In the genomic region with DNA sequence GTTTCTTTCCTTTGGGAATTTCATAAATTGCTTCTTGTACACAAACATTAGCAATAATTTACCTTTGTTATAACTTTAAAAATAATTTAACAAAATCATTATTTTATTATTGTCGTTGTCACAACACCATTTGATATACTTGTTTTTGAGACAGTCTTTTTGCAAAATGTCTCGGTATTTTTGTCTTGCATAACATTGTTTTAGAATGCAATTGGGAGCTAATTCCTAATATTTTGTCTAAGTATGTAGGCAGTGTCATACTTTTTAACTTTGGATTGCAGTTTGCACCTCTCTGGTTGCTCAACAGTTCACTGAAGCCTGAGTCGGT, we compare ENCODE assay signal across 9 cellular contexts. TPM values are rescaled to one million over a fixed set of nuclear protein-coding genes. Genes with fewer than 3 reads are reported as not detected.
DNase-seq lines count a peak whose midpoint lies in the region; ATAC-seq, FAIRE-seq and TF ChIP-seq lines count a peak whose summit lies in the region.
"Had no signal": no experiment of that assay in that cellular context is flagged by ENCODE, and none has a peak within 500 bp of the region (broad histone marks: within the 10 kb centered on the region; RNA-seq: fewer than 3 reads in every experiment).

No MANE protein-coding gene starts in this region.

- intact Hi-C loops in K562 (cut with micrococcal nuclease), result loop anchor here (5.0 to 10.0 kb wide), 8 partner anchors 48 to 1293 kb away; a partner anchor contains a TSS
- intact Hi-C loops in lower lobe of right lung (cut with DNase I), result no loop called here

- DNase-seq in activated T-cell treated with anti-CD3 and anti-CD28 coated beads, Interleukin-2, amount 50 U/mL, for 24 hours, result no peak
- DNase-seq in activated T-cell treated with anti-CD3 and anti-CD28 coated beads for 4 hours, result no peak
- no peak for DNase-seq in K562 (ENCODE audit: extremely low read depth in 1 of 4, low spot score in 3 of 4)
- no peak for DNase-seq in lower lobe of right lung
- DNase-seq in OCI-M2 (lab: John Stamatoyannopoulos, UW; ENCODE audit: unreplicated experiment), result no peak
- no peak for DNase-seq in GM13977 (ENCODE audit: low spot score)

- in situ Hi-C loops in K562 (cut with MboI) (loop anchor here (5.0 kb wide), 1 partner anchor 1388 kb away; no protein-coding TSS in a partner anchor), GM13977 (cut with MboI; ENCODE audit: low pct_unique_long_range_greater_than_20kb, low sequenced_read_pairs, unreplicated experiment) (no loop called here)

- H3K4me3 Mint-ChIP-seq in activated T-cell treated with anti-CD3 and anti-CD28 coated beads, Interleukin-2, amount 50 U/mL, for 24 hours, result peak overlapping the region; percentile 81

- H3K4me3 ChIP-seq in K562 (peak overlapping the region; percentile 51), lower lobe of right lung (peak overlapping the region; percentile 64), thymus (ENCODE audit: low read length) (peak overlapping the region; percentile 51)

- BruUV-seq in K562 (replicated peaks; lab: Mats Ljungman, UMichigan), result no TSS peak

- H3K4me1 Mint-ChIP-seq in activated T-cell treated with anti-CD3 and anti-CD28 coated beads, Interleukin-2, amount 50 U/mL, for 24 hours (ENCODE audit: low read depth), result peaks cover 12% of the 10 kb centered on the region

- POLR2A ChIA-PET in K562 (lab: Yijun Ruan, JAX), result interaction anchor here (0.8 kb wide), 1 partner anchor 40 kb away, joined by 6 read pairs; no protein-coding TSS in a partner anchor

- no peaks in the 10 kb centered on the region for H3K79me2 ChIP-seq in K562 (ENCODE audit: control insufficient read depth, insufficient read depth, low read length)

- no peaks in the 10 kb centered on the region for H3K9me1 ChIP-seq in K562 (ENCODE audit: control insufficient read depth, insufficient read depth, low read length)

- no peak for TF ChIP-seq RAD21 in K562 (CRISPR knock-in tag; conservative IDR thresholded peaks at IDR 0.05 in 1 of 2, IDR thresholded peaks at IDR 0.05 in 1 of 2)

- FAIRE-seq in K562 (lab: Jason Lieb, UNC), result no peak

- H3K27ac Mint-ChIP-seq in activated T-cell treated with anti-CD3 and anti-CD28 coated beads, Interleukin-2, amount 50 U/mL, for 24 hours, result no peak overlapping the region

- H2AFZ ChIP-seq in K562 (ENCODE audit: low read depth, low read length), result peak overlapping the region; percentile 90

- H3K9me3 ChIP-seq in K562 (replicated peaks; ENCODE audit: control insufficient read depth, insufficient read depth, low read depth, low read length) (no peaks in the 10 kb centered on the region), lower lobe of right lung (no peaks in the 10 kb centered on the region), thymus (ENCODE audit: control insufficient read depth) (no peaks in the 10 kb centered on the region)

- H3K36me3 Mint-ChIP-seq in activated T-cell treated with anti-CD3 and anti-CD28 coated beads, Interleukin-2, amount 50 U/mL, for 24 hours (ENCODE audit: low read depth), result no peaks in the 10 kb centered on the region

- H4K20me1 ChIP-seq in K562 (replicated peaks; ENCODE audit: control insufficient read depth, insufficient read depth, low read length), result no peaks in the 10 kb centered on the region

- TF ChIP-seq POLR2A in K562 (conservative IDR thresholded peaks at IDR 0.05), result no peak

- peak overlapping the region; percentile 52 for H3K27ac ChIP-seq in K562 (ENCODE audit: extremely low read depth, low read depth, low read length)
- no peak overlapping the region for H3K27ac ChIP-seq in lower lobe of right lung
- H3K27ac ChIP-seq in thymus (ENCODE audit: low read depth), result no peak overlapping the region
- H3K27ac ChIP-seq: C4-2B had no signal

- no peak for TF ChIP-seq EP300 in K562 (IDR thresholded peaks at IDR 0.05; ENCODE audit: low read length)

- CTCF ChIA-PET in K562 (lab: Yijun Ruan, JAX; ENCODE audit: low intra/inter-chr PET ratio), result interaction anchor here (0.6 to 2.8 kb wide), 5 partner anchors 113 to 1383 kb away, joined by 3 to 7 read pairs (median 3); no protein-coding TSS in a partner anchor

- H3K4me1 ChIP-seq in K562 (replicated peaks in 1 of 2; ENCODE audit: control insufficient read depth in 2 of 2, insufficient read depth in 2 of 2, low read length in 2 of 2) (peaks cover 5 to 9% of the 10 kb centered on the region in 2 experiments; a peak in 3 of 5 replicates), lower lobe of right lung (no peaks in the 10 kb centered on the region), thymus (ENCODE audit: control insufficient read depth, insufficient read depth, low read length) (peaks cover 6% of the 10 kb centered on the region)

- no peaks in the 10 kb centered on the region for H3K9me3 Mint-ChIP-seq in activated T-cell treated with anti-CD3 and anti-CD28 coated beads, Interleukin-2, amount 50 U/mL, for 24 hours

- TF ChIP-seq CTCF in K562 (IDR thresholded peaks at IDR 0.05 in 2 of 3, conservative IDR thresholded peaks at IDR 0.05 in 1 of 3; ENCODE audit: insufficient read depth in 2 of 3, low read depth in 1 of 3, low read length in 3 of 3) (no peak), lower lobe of right lung (IDR thresholded peaks at IDR 0.05) (no peak), GM13977 (IDR thresholded peaks at IDR 0.05; ENCODE audit: extremely low read depth, insufficient read depth, missing control alignments) (no peak)

- H3K27me3 ChIP-seq in K562 (ENCODE audit: control insufficient read depth in 2 of 2, insufficient read depth in 2 of 2, low read length in 2 of 2) (no peaks in the 10 kb centered on the region), lower lobe of right lung (ENCODE audit: low read depth) (peaks cover 16% of the 10 kb centered on the region), thymus (ENCODE audit: control insufficient read depth, insufficient read depth) (no peaks in the 10 kb centered on the region)

- H3K9ac ChIP-seq in K562 (ENCODE audit: insufficient read depth in 1 of 2, low read depth in 2 of 2, low read length in 2 of 2), result peak overlapping the region; percentile 60 to 95; a peak in 3 of 4 replicates

- H3K4me2 ChIP-seq in K562 (ENCODE audit: insufficient read depth, low read length), result peak overlapping the region; percentile 80

- WGBS in K562 (ENCODE audit: insufficient coverage, low coverage, missing lambda C conversion rate), result 3% methylated on average over 3 of the region's 3 CpGs
- 8% methylated on average over 3 of the region's 3 CpGs for WGBS in thymus

- H3K27me3 Mint-ChIP-seq in activated T-cell treated with anti-CD3 and anti-CD28 coated beads, Interleukin-2, amount 50 U/mL, for 24 hours, result peaks cover 25% of the 10 kb centered on the region

- ATAC-seq in K562 (no peak), lower lobe of right lung (no peak), GM18867 (IDR thresholded peaks at IDR 0.05; ENCODE audit: unreplicated experiment) (no peak)

- H3K36me3 ChIP-seq in K562 (ENCODE audit: control insufficient read depth, insufficient read depth, low read length) (no peaks in the 10 kb centered on the region), lower lobe of right lung (no peaks in the 10 kb centered on the region), thymus (ENCODE audit: control insufficient read depth, insufficient read depth) (no peaks in the 10 kb centered on the region)

TF ChIP-seq in K562, 482 proteins besides CTCF, POLR2A, EP300 and RAD21 (continues in another document):
- no peak for TF ChIP-seq TOE1 (IDR thresholded peaks at IDR 0.05; ENCODE audit: borderline replicate concordance)
- no peak for TF ChIP-seq TOE1 (CRISPR knock-in tag; IDR thresholded peaks at IDR 0.05; ENCODE audit: borderline replicate concordance, low read depth)
- peak; percentile 76 for TF ChIP-seq CEBPB (tag; IDR thresholded peaks at IDR 0.05)
- TF ChIP-seq ETV6 (IDR thresholded peaks at IDR 0.05; ENCODE audit: borderline replicate concordance in 1 of 2, low read depth in 2 of 2, low read length in 1 of 2), result no peak
- TF ChIP-seq ETV6 (CRISPR knock-in tag; IDR thresholded peaks at IDR 0.05; ENCODE audit: borderline replicate concordance), result no peak
- no peak for TF ChIP-seq HDAC3 (IDR thresholded peaks at IDR 0.05; ENCODE audit: borderline replicate concordance, partially characterized antibody)
- no peak for TF ChIP-seq CBFA2T3 (IDR thresholded peaks at IDR 0.05)
- TF ChIP-seq ELF4 (CRISPR knock-in tag; IDR thresholded peaks at IDR 0.05), result no peak

RNA-seq across cellular contexts. Expression of a gene that starts 0.3 kb away (rescaled TPM):
- total RNA-seq in K562 (2011; cell fraction: chromatin; rRNA removed; ENCODE audit: low replicate concordance), result 3.1 and 6.3 TPM in 2 replicates
- total RNA-seq in K562 (2011; cell fraction: nucleolus; rRNA removed), result 1.8 and 2.9 TPM in 2 replicates
- 5.4 and 7.1 TPM in 2 replicates for total RNA-seq in K562 (2011; cell fraction: nucleoplasm; rRNA removed)
- total RNA-seq in K562 (2014; rRNA removed) (0.82 and 3.0 TPM in 2 replicates), K562 (2014; rRNA removed; fragmentation: Illumina TruSeq; extraction: Trizol) (0.61 and 0.62 TPM in 2 replicates), K562 (2015; rRNA removed; fragmentation: Illumina TruSeq; extraction: Trizol) (0.87 and 1.0 TPM in 2 replicates), K562 (2021) (0.09 and 0.67 TPM in 2 replicates), lower lobe of right lung (5.1 TPM)
- polyA plus RNA-seq in K562 (2011; rRNA removed) (0.39 and 0.81 TPM in 2 replicates), K562 (2014; fragmentation: Illumina TruSeq; extraction: Trizol) (0.29 and 0.76 TPM in 2 replicates), K562 (2014; fragmentation: Nextera tagmentation; extraction: Ambion mirVana) (under 1 TPM; 0.69 to 0.78 TPM), K562 (2014; rRNA removed) (0.33 TPM in 1 of 2 replicates, not detected in the other), thymus (0.18 TPM)
- 0.16 TPM in 1 of 2 replicates, not detected in the other for polyA plus RNA-seq in K562 (2011; cell fraction: cytosol; rRNA removed)
- 0.84 and 1.4 TPM in 2 replicates for polyA plus RNA-seq in K562 (2011; cell fraction: nucleus; rRNA removed)
- polyA plus RNA-seq in K562 (2012), result 0.94 and 1.2 TPM in 2 replicates
- 2.9 and 3.5 TPM in 2 replicates for polyA minus RNA-seq in K562 (2011; rRNA and poly(A)+ RNA removed)
- not detected in 2 replicates for polyA minus RNA-seq in K562 (2011; cell fraction: cytosol; rRNA and poly(A)+ RNA removed)
- 5.4 and 6.0 TPM in 2 replicates for polyA minus RNA-seq in K562 (2011; cell fraction: nucleus; rRNA and poly(A)+ RNA removed)
